15 cellular contexts compared by ENCODE assay signal in the genomic region with DNA sequence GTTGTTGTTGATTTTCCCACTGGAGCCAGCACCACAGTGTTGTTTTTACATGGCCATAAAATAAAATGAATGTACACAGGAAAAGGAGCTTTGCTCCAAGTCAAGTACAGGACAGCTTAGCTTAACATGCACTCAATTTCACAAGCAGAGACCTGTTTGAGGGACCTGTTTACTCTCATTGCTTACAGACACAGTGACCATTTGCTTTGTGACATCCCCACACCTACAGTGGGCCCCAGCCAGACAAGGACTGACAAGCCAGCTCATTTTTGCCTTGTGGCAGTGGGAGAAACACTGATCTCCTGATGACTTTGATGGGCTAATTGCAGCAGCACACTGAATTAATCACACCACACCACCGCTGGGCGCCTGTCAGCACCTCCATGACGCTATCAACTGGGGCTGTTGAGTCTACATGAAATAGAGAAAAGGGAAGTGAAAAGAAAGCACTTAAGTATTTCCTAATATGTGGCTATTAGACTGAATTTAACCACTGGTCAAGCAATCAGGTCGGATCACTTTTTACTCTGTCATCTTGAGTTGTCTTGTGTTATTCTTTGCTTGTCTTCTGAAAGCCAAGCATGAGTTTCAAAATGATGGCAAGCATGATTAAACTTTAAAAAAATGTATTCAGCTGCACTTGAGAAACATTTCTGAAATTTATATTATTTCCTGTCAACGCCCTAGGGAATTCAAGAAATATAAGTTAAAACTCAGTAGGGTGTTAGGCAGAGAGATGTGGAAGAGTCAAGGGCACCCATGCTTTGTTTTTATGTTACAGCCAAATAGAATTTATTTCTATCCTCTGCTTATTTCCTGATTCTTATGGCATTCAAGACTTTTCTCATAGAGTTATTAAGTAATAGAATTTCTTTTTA.
DNase-seq lines count a peak whose midpoint lies in the region; ATAC-seq, FAIRE-seq and TF ChIP-seq lines count a peak whose summit lies in the region.
"Had no signal": no experiment of that assay in that cellular context is flagged by ENCODE, and none has a peak within 500 bp of the region (broad histone marks: within the 10 kb centered on the region; RNA-seq: fewer than 3 reads in every experiment).

No MANE protein-coding gene starts in this region.

- POLR2A ChIA-PET in GM12878 (lab: Charles Lee): no interaction called here

- CTCF ChIA-PET in GM12878 (lab: Yijun Ruan, JAX): no interaction called here

- H3K9ac ChIP-seq in GM12878 (ENCODE audit: control insufficient read depth, insufficient read depth, low read length): no peak overlapping the region

- WGBS in GM12878 (ENCODE audit: insufficient coverage, insufficient replicate concordance, low lambda C conversion rate, missing lambda C conversion rate): under 1% methylated on average over 5 of the region's 5 CpGs

- DNase-seq in DMS153 treated with DMSO at 0.1 percent for 48 hours (lab: John Stamatoyannopoulos, UW; ENCODE audit: unreplicated experiment): peak; percentile 13
- DNase-seq in GM12878 (ENCODE audit: low read depth, low spot score): peak; percentile 11
- no peak for DNase-seq in inferior parietal cortex (ENCODE audit: extremely low spot score)
- DNase-seq in Kasumi-1 (lab: John Stamatoyannopoulos, UW): no peak
- DNase-seq in activated naive CD4-positive, alpha-beta T cell treated with anti-CD3 and anti-CD28 coated beads, Interleukin-2, amount 50 U/mL, for 16 hours: no peak
- DNase-seq: BE2C; colonic mucosa; NCI-H1092; NCI-H526; psoas muscle; stimulated activated naive CD4-positive, alpha-beta T cell; WERI-Rb-1 had no signal

- RAD21 ChIA-PET in GM12878 (lab: Charles Lee; ENCODE audit: unreplicated experiment): no interaction called here

- no peak for TF ChIP-seq RAD21 in GM12878 (IDR thresholded peaks at IDR 0.05; ENCODE audit: insufficient read depth, low read depth, low read length)

- H2AFZ ChIP-seq in GM12878 (ENCODE audit: control insufficient read depth, low read depth, low read length): no peak overlapping the region

- H3K4me3 ChIP-seq in GM12878: no peak overlapping the region
- H3K4me3 ChIP-seq: colonic mucosa, psoas muscle had no signal

- no peaks in the 10 kb centered on the region for H3K9me3 ChIP-seq in GM12878 (replicated peaks; ENCODE audit: control insufficient read depth, insufficient read depth, low read length)
- H3K9me3 ChIP-seq: BE2C, colonic mucosa had no signal

- no peaks in the 10 kb centered on the region for H3K4me1 ChIP-seq in GM12878 (ENCODE audit: control insufficient read depth, insufficient read depth, low read length)
- H3K4me1 ChIP-seq: BE2C, colonic mucosa, psoas muscle had no signal

- no peak overlapping the region for H3K27ac ChIP-seq in GM12878 (ENCODE audit: control insufficient read depth, insufficient read depth)
- H3K27ac ChIP-seq: colonic mucosa, psoas muscle, WERI-Rb-1 had no signal

- H3K4me2 ChIP-seq in GM12878 (ENCODE audit: control insufficient read depth, insufficient read depth): no peak overlapping the region

- SMC1A ChIA-PET in GM12878 (lab: Charles Lee; ENCODE audit: uncharacterized antibody, unreplicated experiment): interaction anchor here (1.8 kb wide), 1 partner anchor 8 kb away, joined by 6 read pairs; no protein-coding TSS in a partner anchor

- TF ChIP-seq POLR2A in GM12878 (IDR thresholded peaks at IDR 0.05; ENCODE audit: low read depth, low read length): no peak

- in situ Hi-C loops in GM12878 (cut with MboI): no loop called here

- no peak for TF ChIP-seq CTCF in GM12878 (IDR thresholded peaks at IDR 0.05 in 2 of 3, conservative IDR thresholded peaks at IDR 0.05 in 1 of 3; ENCODE audit: control insufficient read depth in 2 of 3, extremely low read depth in 1 of 3, insufficient read depth in 1 of 3, low read depth in 3 of 3, low read length in 3 of 3)

- TF ChIP-seq EP300 in GM12878 (IDR thresholded peaks at IDR 0.05; ENCODE audit: borderline replicate concordance in 1 of 2, control insufficient read depth in 1 of 2, low read depth in 2 of 2, low read length in 2 of 2): 0 out of 4 replicates have a peak, but pooled peaks of 1 of the 2 experiments have one; percentile 37

- intact Hi-C loops in GM12878 (cut with micrococcal nuclease; ENCODE audit: unreplicated experiment): loop anchor here (5.0 kb wide), 1 partner anchor 601 kb away; no protein-coding TSS in a partner anchor

- no peaks in the 10 kb centered on the region for H3K79me2 ChIP-seq in GM12878 (ENCODE audit: control insufficient read depth, insufficient read depth, low read length)

- H4K20me1 ChIP-seq in GM12878 (ENCODE audit: control insufficient read depth, insufficient read depth): no peaks in the 10 kb centered on the region

- no peak for FAIRE-seq in GM12878 (lab: Jason Lieb, UNC)

- BruUV-seq in GM12878 (replicated peaks; lab: Mats Ljungman, UMichigan): no TSS peak

- H3K36me3 ChIP-seq in GM12878 (ENCODE audit: control insufficient read depth in 2 of 2, insufficient read depth in 2 of 2, low read length in 1 of 2): no peaks in the 10 kb centered on the region
- H3K36me3 ChIP-seq: BE2C, colonic mucosa, WERI-Rb-1 had no signal

- ATAC-seq in GM19351 (IDR thresholded peaks at IDR 0.05; ENCODE audit: unreplicated experiment): peak; percentile 89
- ATAC-seq in HG03354 (IDR thresholded peaks at IDR 0.05; ENCODE audit: poor library complexity, severe bottlenecking, unreplicated experiment): peak; percentile 76
- peak; percentile 97 for ATAC-seq in GM12878
- no peak for ATAC-seq in HG02642 (IDR thresholded peaks at IDR 0.05; ENCODE audit: poor library complexity, unreplicated experiment)
- ATAC-seq: psoas muscle had no signal

- no peaks in the 10 kb centered on the region for H3K27me3 ChIP-seq in GM12878 (replicated peaks in 1 of 2; ENCODE audit: control insufficient read depth in 2 of 2, insufficient read depth in 2 of 2, low read length in 1 of 2)
- H3K27me3 ChIP-seq: BE2C, colonic mucosa had no signal

TF ChIP-seq in GM12878, 131 proteins besides CTCF, POLR2A, EP300 and RAD21 (continues in another document):
- TF ChIP-seq, protein P1, sequence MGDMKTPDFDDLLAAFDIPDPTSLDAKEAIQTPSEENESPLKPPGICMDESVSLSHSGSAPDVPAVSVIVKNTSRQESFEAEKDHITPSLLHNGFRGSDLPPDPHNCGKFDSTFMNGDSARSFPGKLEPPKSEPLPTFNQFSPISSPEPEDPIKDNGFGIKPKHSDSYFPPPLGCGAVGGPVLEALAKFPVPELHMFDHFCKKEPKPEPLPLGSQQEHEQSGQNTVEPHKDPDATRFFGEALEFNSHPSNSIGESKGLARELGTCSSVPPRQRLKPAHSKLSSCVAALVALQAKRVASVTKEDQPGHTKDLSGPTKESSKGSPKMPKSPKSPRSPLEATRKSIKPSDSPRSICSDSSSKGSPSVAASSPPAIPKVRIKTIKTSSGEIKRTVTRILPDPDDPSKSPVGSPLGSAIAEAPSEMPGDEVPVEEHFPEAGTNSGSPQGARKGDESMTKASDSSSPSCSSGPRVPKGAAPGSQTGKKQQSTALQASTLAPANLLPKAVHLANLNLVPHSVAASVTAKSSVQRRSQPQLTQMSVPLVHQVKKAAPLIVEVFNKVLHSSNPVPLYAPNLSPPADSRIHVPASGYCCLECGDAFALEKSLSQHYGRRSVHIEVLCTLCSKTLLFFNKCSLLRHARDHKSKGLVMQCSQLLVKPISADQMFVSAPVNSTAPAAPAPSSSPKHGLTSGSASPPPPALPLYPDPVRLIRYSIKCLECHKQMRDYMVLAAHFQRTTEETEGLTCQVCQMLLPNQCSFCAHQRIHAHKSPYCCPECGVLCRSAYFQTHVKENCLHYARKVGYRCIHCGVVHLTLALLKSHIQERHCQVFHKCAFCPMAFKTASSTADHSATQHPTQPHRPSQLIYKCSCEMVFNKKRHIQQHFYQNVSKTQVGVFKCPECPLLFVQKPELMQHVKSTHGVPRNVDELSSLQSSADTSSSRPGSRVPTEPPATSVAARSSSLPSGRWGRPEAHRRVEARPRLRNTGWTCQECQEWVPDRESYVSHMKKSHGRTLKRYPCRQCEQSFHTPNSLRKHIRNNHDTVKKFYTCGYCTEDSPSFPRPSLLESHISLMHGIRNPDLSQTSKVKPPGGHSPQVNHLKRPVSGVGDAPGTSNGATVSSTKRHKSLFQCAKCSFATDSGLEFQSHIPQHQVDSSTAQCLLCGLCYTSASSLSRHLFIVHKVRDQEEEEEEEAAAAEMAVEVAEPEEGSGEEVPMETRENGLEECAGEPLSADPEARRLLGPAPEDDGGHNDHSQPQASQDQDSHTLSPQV (IDR thresholded peaks at IDR 0.05): no peak
- no peak for TF ChIP-seq SRF (IDR thresholded peaks at IDR 0.05; ENCODE audit: low read depth in 2 of 2, low read length in 2 of 2)
- TF ChIP-seq PML (IDR thresholded peaks at IDR 0.05; ENCODE audit: low read length): no peak
- no peak for TF ChIP-seq MYB (IDR thresholded peaks at IDR 0.05; ENCODE audit: borderline replicate concordance, low read depth, low read length)
- TF ChIP-seq SP1 (IDR thresholded peaks at IDR 0.05; ENCODE audit: low read depth, low read length): no peak
- TF ChIP-seq, protein P2, sequence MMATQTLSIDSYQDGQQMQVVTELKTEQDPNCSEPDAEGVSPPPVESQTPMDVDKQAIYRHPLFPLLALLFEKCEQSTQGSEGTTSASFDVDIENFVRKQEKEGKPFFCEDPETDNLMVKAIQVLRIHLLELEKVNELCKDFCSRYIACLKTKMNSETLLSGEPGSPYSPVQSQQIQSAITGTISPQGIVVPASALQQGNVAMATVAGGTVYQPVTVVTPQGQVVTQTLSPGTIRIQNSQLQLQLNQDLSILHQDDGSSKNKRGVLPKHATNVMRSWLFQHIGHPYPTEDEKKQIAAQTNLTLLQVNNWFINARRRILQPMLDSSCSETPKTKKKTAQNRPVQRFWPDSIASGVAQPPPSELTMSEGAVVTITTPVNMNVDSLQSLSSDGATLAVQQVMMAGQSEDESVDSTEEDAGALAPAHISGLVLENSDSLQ (IDR thresholded peaks at IDR 0.05): peak; percentile 63; the same call in 1 of the 2 replicates
- no peak for TF ChIP-seq YY1 (IDR thresholded peaks at IDR 0.05; ENCODE audit: low read depth, low read length)
- peak; percentile 56 for TF ChIP-seq MEF2B (IDR thresholded peaks at IDR 0.05; ENCODE audit: partially characterized antibody, poor library complexity, severe bottlenecking)
- TF ChIP-seq MTA2 (IDR thresholded peaks at IDR 0.05; ENCODE audit: low read depth): peak; percentile 89
- no peak for TF ChIP-seq MTA3 (IDR thresholded peaks at IDR 0.05; ENCODE audit: borderline replicate concordance, low read length)

Comparison
In these comparisons a context has a peak if more than half of its experiments do, and no peak if none do; other contexts are left out.
1. DNase-seq: peak in DMS153 treated with DMSO at 0.1 percent for 48 hours (single experiment) and GM12878 (single experiment); none in inferior parietal cortex (single experiment), Kasumi-1 (0 of 2) and activated naive CD4-positive, alpha-beta T cell treated with anti-CD3 and anti-CD28 coated beads, Interleukin-2, amount 50 U/mL, for 16 hours (single experiment).